ENCODE assay signal across 11 cellular contexts in genomic region chr4:53563824-53564223, GRCh38. TPM values are rescaled to one million over a fixed set of nuclear protein-coding genes. Genes with fewer than 3 reads are reported as not detected.
A peak's percentile ranks its signal among the peaks of the same experiment; 100 is the strongest.
DNase-seq lines count a peak whose midpoint lies in the region; ATAC-seq, FAIRE-seq and TF ChIP-seq lines count a peak whose summit lies in the region.
"Had no signal": no experiment of that assay in that cellular context is flagged by ENCODE, and none has a peak within 500 bp of the region (broad histone marks: within the 10 kb centered on the region; RNA-seq: fewer than 3 reads in every experiment).

No MANE protein-coding gene starts in this region.

- no peak for FAIRE-seq in K562 (lab: Jason Lieb, UNC)
- FAIRE-seq: TTC549 had no signal

- peaks cover 26% of the 10 kb centered on the region for H3K27me3 Mint-ChIP-seq in stimulated activated memory B cell treated with anti-CD40 and anti-IgM and Interleukin-4, amounts not matched to agents 10 μg/mL and 1 μg/mL and 100 μg/mL, for 72 hours

- TF ChIP-seq CTCF in K562 (IDR thresholded peaks at IDR 0.05 in 2 of 3, conservative IDR thresholded peaks at IDR 0.05 in 1 of 3; ENCODE audit: insufficient read depth in 2 of 3, low read depth in 1 of 3, low read length in 3 of 3), result no peak

- H2AFZ ChIP-seq in K562 (ENCODE audit: low read depth, low read length), result no peak overlapping the region

- POLR2A ChIA-PET in K562 (lab: Yijun Ruan, JAX), result interaction anchor here (0.6 to 0.7 kb wide), 2 partner anchors 11 to 13 kb away, joined by 3 to 4 read pairs; no protein-coding TSS in a partner anchor

- no peak for TF ChIP-seq POLR2A in K562 (conservative IDR thresholded peaks at IDR 0.05)

- H3K4me3 ChIP-seq in K562, result no peak overlapping the region
- H3K4me3 ChIP-seq: skin epidermis had no signal

- H3K4me1 Mint-ChIP-seq in stimulated activated memory B cell treated with anti-CD40 and anti-IgM and Interleukin-4, amounts not matched to agents 10 μg/mL and 1 μg/mL and 100 μg/mL, for 72 hours, result no peaks in the 10 kb centered on the region

- no peaks in the 10 kb centered on the region for H3K9me1 ChIP-seq in K562 (ENCODE audit: control insufficient read depth, insufficient read depth, low read length)

- DNase-seq in activated T-cell treated with anti-CD3 and anti-CD28 coated beads for 48 hours (ENCODE audit: low read depth) (peak; percentile 18), activated T-cell treated with anti-CD3 and anti-CD28 coated beads for 4 hours (no peak), K562 (ENCODE audit: extremely low read depth in 1 of 4, low spot score in 3 of 4) (no peak), HUDEP-2 (lab: John Stamatoyannopoulos, UW; ENCODE audit: unreplicated experiment in 76 of 76) (no peak), left lobe of liver (ENCODE audit: low spot score) (no peak)
- no peak for DNase-seq in activated CD8-positive, alpha-beta memory T cell treated with anti-CD3 and anti-CD28 coated beads, Interleukin-2, amount 50 U/mL, for 4 hours

- CTCF ChIA-PET in K562 (lab: Yijun Ruan, JAX; ENCODE audit: low intra/inter-chr PET ratio), result no interaction called here

- TF ChIP-seq RAD21 in K562 (CRISPR knock-in tag; conservative IDR thresholded peaks at IDR 0.05 in 1 of 2, IDR thresholded peaks at IDR 0.05 in 1 of 2), result no peak

- WGBS in K562 (ENCODE audit: insufficient coverage, low coverage, missing lambda C conversion rate), result 13% methylated on average over 4 of the region's 4 CpGs

- in situ Hi-C loops in K562 (cut with MboI), result no loop called here

- intact Hi-C loops in K562 (cut with micrococcal nuclease), result no loop called here

- no peaks in the 10 kb centered on the region for H3K9me3 ChIP-seq in K562 (replicated peaks; ENCODE audit: control insufficient read depth, insufficient read depth, low read depth, low read length)

- no peaks in the 10 kb centered on the region for H3K9me3 Mint-ChIP-seq in stimulated activated memory B cell treated with anti-CD40 and anti-IgM and Interleukin-4, amounts not matched to agents 10 μg/mL and 1 μg/mL and 100 μg/mL, for 72 hours

- no peak overlapping the region for H3K9ac ChIP-seq in K562 (ENCODE audit: insufficient read depth in 1 of 2, low read depth in 2 of 2, low read length in 2 of 2)

- H3K27ac Mint-ChIP-seq in stimulated activated memory B cell treated with anti-CD40 and anti-IgM and Interleukin-4, amounts not matched to agents 10 μg/mL and 1 μg/mL and 100 μg/mL, for 72 hours, result no peak overlapping the region

- H3K27me3 ChIP-seq in K562 (ENCODE audit: control insufficient read depth in 2 of 2, insufficient read depth in 2 of 2, low read length in 2 of 2), result peaks cover 0 to 3% of the 10 kb centered on the region in 2 experiments; a peak in 2 of 5 replicates

- no peaks in the 10 kb centered on the region for H3K79me2 ChIP-seq in K562 (ENCODE audit: control insufficient read depth, insufficient read depth, low read length)

- H4K20me1 ChIP-seq in K562 (replicated peaks; ENCODE audit: control insufficient read depth, insufficient read depth, low read length), result no peaks in the 10 kb centered on the region

- H3K36me3 Mint-ChIP-seq in stimulated activated memory B cell treated with anti-CD40 and anti-IgM and Interleukin-4, amounts not matched to agents 10 μg/mL and 1 μg/mL and 100 μg/mL, for 72 hours, result no peaks in the 10 kb centered on the region

- H3K4me3 Mint-ChIP-seq in stimulated activated memory B cell treated with anti-CD40 and anti-IgM and Interleukin-4, amounts not matched to agents 10 μg/mL and 1 μg/mL and 100 μg/mL, for 72 hours, result no peak overlapping the region

- peak; percentile 70 for ATAC-seq in HG03108 (IDR thresholded peaks at IDR 0.05; ENCODE audit: unreplicated experiment)
- ATAC-seq in K562, result peak; percentile 42
- ATAC-seq in stimulated activated memory B cell treated with anti-CD40 and anti-IgM and Interleukin-4, amounts not matched to agents 10 μg/mL and 1 μg/mL and 100 μg/mL, for 72 hours, result peak; percentile 67
- ATAC-seq in left lobe of liver, result no peak

- TF ChIP-seq EP300 in K562 (IDR thresholded peaks at IDR 0.05; ENCODE audit: low read length), result no peak

- no peak overlapping the region for H3K27ac ChIP-seq in K562 (ENCODE audit: extremely low read depth, low read depth, low read length)
- H3K27ac ChIP-seq: C4-2B, skin epidermis had no signal

- no peaks in the 10 kb centered on the region; a peak in 1 of 5 replicates for H3K4me1 ChIP-seq in K562 (replicated peaks in 1 of 2; ENCODE audit: control insufficient read depth in 2 of 2, insufficient read depth in 2 of 2, low read length in 2 of 2)

- no peaks in the 10 kb centered on the region for H3K36me3 ChIP-seq in K562 (ENCODE audit: control insufficient read depth, insufficient read depth, low read length)

- no peak overlapping the region for H3K4me2 ChIP-seq in K562 (ENCODE audit: insufficient read depth, low read length)

- BruUV-seq in K562 (replicated peaks; lab: Mats Ljungman, UMichigan), result no TSS peak

TF ChIP-seq in K562, 482 proteins besides CTCF, POLR2A, EP300 and RAD21 (continues in another document):
- TF ChIP-seq RHOXF2B (CRISPR knock-in tag; conservative IDR thresholded peaks at IDR 0.05), result no peak
- no peak for TF ChIP-seq ZSCAN32 (CRISPR knock-in tag; IDR thresholded peaks at IDR 0.05)
- TF ChIP-seq CEBPG (CRISPR knock-in tag; IDR thresholded peaks at IDR 0.05), result no peak
- no peak for TF ChIP-seq CEBPG (tag; conservative IDR thresholded peaks at IDR 0.05 in 1 of 2, IDR thresholded peaks at IDR 0.05 in 1 of 2)
- TF ChIP-seq ZNF12 (CRISPR knock-in tag; IDR thresholded peaks at IDR 0.05), result no peak
- TF ChIP-seq EGR1 (conservative IDR thresholded peaks at IDR 0.05), result peak; percentile 32; the same call in 1 of the 2 replicates
- TF ChIP-seq ZSCAN29 (IDR thresholded peaks at IDR 0.05), result no peak
- TF ChIP-seq ZFP36 (IDR thresholded peaks at IDR 0.05; ENCODE audit: low read depth, low read length, partially characterized antibody), result no peak
- TF ChIP-seq CHD2 (IDR thresholded peaks at IDR 0.05; ENCODE audit: low read depth, low read length), result no peak
- TF ChIP-seq BACH1 (tag; IDR thresholded peaks at IDR 0.05), result no peak
- no peak for TF ChIP-seq SMAD2 (IDR thresholded peaks at IDR 0.05; ENCODE audit: low read depth, low read length)
- no peak for TF ChIP-seq SP1 (CRISPR knock-in tag; IDR thresholded peaks at IDR 0.05)
- no peak for TF ChIP-seq ADNP (tag; IDR thresholded peaks at IDR 0.05)
- TF ChIP-seq MLLT1 (IDR thresholded peaks at IDR 0.05), result no peak
- no peak for TF ChIP-seq CCNT2 (IDR thresholded peaks at IDR 0.05; ENCODE audit: borderline replicate concordance, extremely low read depth, insufficient read length, low read depth, low read length)
- TF ChIP-seq IRF2 (CRISPR knock-in tag; IDR thresholded peaks at IDR 0.05), result no peak
- TF ChIP-seq FOSL1 (tag; conservative IDR thresholded peaks at IDR 0.05), result peak; percentile 55
- no peak for TF ChIP-seq ZNF282 (CRISPR knock-in tag; IDR thresholded peaks at IDR 0.05)
- no peak for TF ChIP-seq ARNT (IDR thresholded peaks at IDR 0.05)
- TF ChIP-seq ZNF324 (CRISPR knock-in tag; IDR thresholded peaks at IDR 0.05), result no peak
- TF ChIP-seq HMG20B (CRISPR knock-in tag; IDR thresholded peaks at IDR 0.05), result no peak
- TF ChIP-seq NFIC (IDR thresholded peaks at IDR 0.05), result no peak
- no peak for TF ChIP-seq BRCA1 (IDR thresholded peaks at IDR 0.05)
- TF ChIP-seq BRCA1 (CRISPR knock-in tag; IDR thresholded peaks at IDR 0.05), result no peak
- TF ChIP-seq GATAD2A (IDR thresholded peaks at IDR 0.05), result no peak
- no peak for TF ChIP-seq STAG1 (CRISPR knock-in tag; IDR thresholded peaks at IDR 0.05; ENCODE audit: borderline replicate concordance)

RNA-seq across cellular contexts. Expression of gene LNX1, which starts 27.5 kb away (rescaled TPM):
- 1.7 and 3.0 TPM in 2 replicates for total RNA-seq in K562 (2011; cell fraction: chromatin; rRNA removed; ENCODE audit: low replicate concordance)
- 1.0 and 1.1 TPM in 2 replicates for total RNA-seq in K562 (2011; cell fraction: nucleolus; rRNA removed)
- total RNA-seq in K562 (2011; cell fraction: nucleoplasm; rRNA removed), result 1.9 and 2.4 TPM in 2 replicates
- total RNA-seq in K562 (2014; rRNA removed), result 2.0 and 3.3 TPM in 2 replicates
- total RNA-seq in K562 (2014; rRNA removed; fragmentation: Illumina TruSeq; extraction: Trizol), result 2.5 and 2.6 TPM in 2 replicates
- total RNA-seq in K562 (2015; rRNA removed; fragmentation: Illumina TruSeq; extraction: Trizol), result 2.1 and 2.2 TPM in 2 replicates
- total RNA-seq in K562 (2021), result 2.5 and 2.8 TPM in 2 replicates
- polyA plus RNA-seq in K562 (2011; rRNA removed), result 0.40 and 0.45 TPM in 2 replicates
- polyA plus RNA-seq in K562 (2011; cell fraction: cytosol; rRNA removed), result 0.25 and 0.67 TPM in 2 replicates
- polyA plus RNA-seq in K562 (2011; cell fraction: nucleus; rRNA removed), result 0.46 and 1.00 TPM in 2 replicates
- polyA plus RNA-seq in K562 (2012), result 3.2 and 8.1 TPM in 2 replicates
- polyA plus RNA-seq in K562 (2014; fragmentation: Illumina TruSeq; extraction: Trizol), result 3.0 and 5.0 TPM in 2 replicates
- polyA plus RNA-seq in K562 (2014; fragmentation: Nextera tagmentation; extraction: Ambion mirVana), result 1 to 10 TPM; 2.2 to 3.6 TPM
- polyA plus RNA-seq in K562 (2014; rRNA removed), result 1.6 and 2.3 TPM in 2 replicates
- 0.78 and 1.3 TPM in 2 replicates for polyA minus RNA-seq in K562 (2011; rRNA and poly(A)+ RNA removed)
- polyA minus RNA-seq in K562 (2011; cell fraction: cytosol; rRNA and poly(A)+ RNA removed), result 0.73 and 0.95 TPM in 2 replicates
- polyA minus RNA-seq in K562 (2011; cell fraction: nucleus; rRNA and poly(A)+ RNA removed), result 0.33 and 0.54 TPM in 2 replicates
- total RNA-seq in left lobe of liver, result 7.0 TPM
